8 cellular contexts compared by ENCODE assay signal in genomic region chr1:240732390-240732789, GRCh38.
DNase-seq lines count a peak whose midpoint lies in the region; ATAC-seq and TF ChIP-seq lines count a peak whose summit lies in the region.

No MANE protein-coding gene starts in this region.

- in situ Hi-C loops in T47D (cut with HindIII; ENCODE audit: low pct_unique_long_range_greater_than_20kb, low sequenced_read_pairs), result no loop called here

- H3K4me3 ChIP-seq in right lobe of liver, result no peak overlapping the region

- no peaks in the 10 kb centered on the region for H3K9me3 ChIP-seq in right lobe of liver

- no peak for TF ChIP-seq POLR2A in right lobe of liver (IDR thresholded peaks at IDR 0.05)

- H3K27ac ChIP-seq in right lobe of liver, result no peak overlapping the region

- intact Hi-C loops in right lobe of liver (cut with DNase I), result no loop called here

- ATAC-seq in GM19455 (IDR thresholded peaks at IDR 0.05; ENCODE audit: unreplicated experiment), result peak; percentile 84
- peak; percentile 85 for ATAC-seq in HG03457 (IDR thresholded peaks at IDR 0.05; ENCODE audit: unreplicated experiment)
- ATAC-seq in right lobe of liver, result peak; percentile 70 to 82 (median 76)

- DNase-seq in DMS153 (lab: John Stamatoyannopoulos, UW) (peak; percentile 50), NCI-H69 (lab: John Stamatoyannopoulos, UW) (peak; percentile 71), T47D (ENCODE audit: low read depth in 1 of 2, low spot score in 1 of 2) (peak; percentile 66 to 73), right lobe of liver (no peak), GOT3 (lab: John Stamatoyannopoulos, UW) (no peak), GF-D8 (lab: John Stamatoyannopoulos, UW) (no peak)

- no peaks in the 10 kb centered on the region for H3K4me1 ChIP-seq in right lobe of liver

- no peaks in the 10 kb centered on the region for H3K27me3 ChIP-seq in right lobe of liver

- WGBS in right lobe of liver (ENCODE audit: insufficient coverage, low coverage, low lambda C conversion rate, missing lambda C conversion rate), result 1% methylated on average over 5 of the region's 5 CpGs

- peak; percentile 27 to 62 (median 54) for TF ChIP-seq CTCF in right lobe of liver (IDR thresholded peaks at IDR 0.05)

- no peaks in the 10 kb centered on the region for H3K36me3 ChIP-seq in right lobe of liver

Comparison
In these comparisons a context has a peak if more than half of its experiments do, and no peak if none do; other contexts are left out.
1. DNase-seq: peak in DMS153 (single experiment), NCI-H69 (single experiment) and T47D (2 of 2); none in right lobe of liver (0 of 3), GOT3 (single experiment) and GF-D8 (single experiment).
2. Peak in every context shown above with its lines, with median percentiles within 50 percentile points of each other: ATAC-seq.